8 cellular contexts compared by ENCODE assay signal in the genomic region with DNA sequence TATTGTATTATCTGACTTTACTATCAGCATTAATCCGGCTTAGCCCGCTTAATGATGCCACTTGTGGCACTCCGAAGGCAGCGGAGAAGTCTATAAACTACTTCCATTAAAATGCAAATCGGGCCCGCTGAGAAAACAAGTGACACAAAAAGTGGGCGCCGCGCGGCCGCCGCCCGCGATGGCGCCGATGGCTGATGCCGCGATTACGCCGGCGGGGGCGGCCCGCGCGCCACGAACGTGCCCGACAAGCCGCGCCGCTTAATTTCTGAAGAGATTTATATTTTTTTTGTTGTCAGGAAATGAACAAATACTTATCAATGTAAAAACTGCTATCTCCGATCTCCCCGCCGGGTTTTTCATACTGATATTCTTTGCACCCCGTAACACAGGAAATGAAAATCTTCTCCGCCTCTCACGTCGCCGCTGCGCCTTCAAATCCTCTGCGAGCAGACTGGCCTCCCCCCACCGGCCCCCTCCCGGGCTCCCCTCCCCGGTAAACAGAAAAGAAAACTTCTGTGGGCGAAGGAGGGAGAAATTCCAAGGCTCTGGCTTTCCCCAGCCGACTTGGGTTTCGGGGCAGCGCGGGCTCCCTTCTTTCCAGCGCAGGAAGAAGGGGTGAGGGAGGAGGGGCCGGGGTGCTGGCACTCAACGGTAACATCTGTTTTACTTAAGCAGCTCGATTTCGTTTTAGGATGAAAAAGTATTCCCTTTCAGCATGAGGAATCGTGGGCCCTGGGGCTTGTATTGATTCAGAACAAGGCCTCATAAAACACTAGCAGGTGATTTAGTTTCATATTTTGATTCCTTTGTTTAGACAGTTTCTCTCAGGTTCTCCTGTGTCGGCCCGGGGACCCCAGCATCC.
A peak's percentile ranks its signal among the peaks of the same experiment; 100 is the strongest.
DNase-seq lines count a peak whose midpoint lies in the region; ATAC-seq and TF ChIP-seq lines count a peak whose summit lies in the region.

No MANE protein-coding gene starts in this region.

- H3K27ac ChIP-seq in colonic mucosa (no peak overlapping the region), lower lobe of right lung (peak overlapping the region; percentile 58)

- intact Hi-C loops in colonic mucosa (cut with DNase I): no loop called here
- intact Hi-C loops in lower lobe of right lung (cut with DNase I): no loop called here

- ATAC-seq in HG03342 (IDR thresholded peaks at IDR 0.05; ENCODE audit: unreplicated experiment): peak; percentile 73
- ATAC-seq in lower lobe of right lung: peak; percentile 21 to 64
- no peak for ATAC-seq in HG02763 (IDR thresholded peaks at IDR 0.05; ENCODE audit: unreplicated experiment)

- TF ChIP-seq CTCF in colonic mucosa (IDR thresholded peaks at IDR 0.05) (no peak), lower lobe of right lung (IDR thresholded peaks at IDR 0.05) (no peak)

- H3K4me1 ChIP-seq in colonic mucosa (peaks cover 4% of the 10 kb centered on the region), lower lobe of right lung (peaks cover 7% of the 10 kb centered on the region)

- H3K9me3 ChIP-seq in colonic mucosa (no peaks in the 10 kb centered on the region), lower lobe of right lung (no peaks in the 10 kb centered on the region)

- H3K9ac ChIP-seq in colonic mucosa (ENCODE audit: low read depth in 2 of 2, low read length in 2 of 2): no peak overlapping the region

- H3K36me3 ChIP-seq in colonic mucosa: no peaks in the 10 kb centered on the region
- H3K36me3 ChIP-seq in lower lobe of right lung: no peaks in the 10 kb centered on the region

- H3K27me3 ChIP-seq in colonic mucosa (peaks cover 11% of the 10 kb centered on the region), lower lobe of right lung (ENCODE audit: low read depth) (peaks cover 56% of the 10 kb centered on the region)

- DNase-seq in NCI-H345 (lab: John Stamatoyannopoulos, UW) (peak; percentile 17), NCI-H345 treated with DMSO at 0.1 percent for 48 hours (lab: John Stamatoyannopoulos, UW; ENCODE audit: unreplicated experiment) (no peak), colonic mucosa (peak; percentile 33), lower lobe of right lung (peak; percentile 40)
- peak; percentile 39 to 41 for DNase-seq in activated CD4-positive, alpha-beta T cell treated with anti-CD3 and anti-CD28 coated beads for 24 hours (ENCODE audit: low read depth in 2 of 2)
- peak; percentile 57 to 58 for DNase-seq in stimulated activated CD4-positive, alpha-beta T cell treated with anti-CD3 and anti-CD28 coated beads, Interleukin-4, amount 100 ng/mL, for 48 hours (ENCODE audit: low read depth in 2 of 2)

- H3K4me3 ChIP-seq in colonic mucosa (peak overlapping the region; percentile 52), lower lobe of right lung (peak overlapping the region; percentile 57)
